Comparison of ENCODE assay signal across 1 cellular context in the genomic region with DNA sequence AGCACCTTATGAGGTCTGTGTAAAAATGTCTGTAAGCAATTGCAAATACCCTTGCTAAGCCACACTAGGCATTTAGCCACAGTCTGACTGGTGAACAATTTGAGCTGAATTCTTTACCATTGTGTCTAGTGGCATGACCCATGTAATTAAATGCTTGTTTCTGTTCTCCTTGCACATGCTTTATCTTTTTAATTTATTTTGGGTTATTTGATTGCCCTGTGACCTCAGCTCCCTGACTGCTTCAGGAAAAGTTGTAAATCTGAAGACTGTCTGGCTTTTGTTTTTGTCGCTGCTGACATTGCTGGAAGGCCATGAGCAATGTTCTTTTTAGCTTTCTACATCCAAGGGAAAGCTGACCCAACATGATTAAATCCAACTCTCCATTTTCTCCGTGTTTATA.
TF ChIP-seq lines count a peak whose summit lies in the region.

No MANE protein-coding gene starts in this region.

TF ChIP-seq in SK-N-SH treated with all-trans-retinoic acid at 6 μM for 48 hours, 23 proteins besides CTCF, POLR2A, EP300 and RAD21 (continued from another document):
- TF ChIP-seq, protein P1, sequence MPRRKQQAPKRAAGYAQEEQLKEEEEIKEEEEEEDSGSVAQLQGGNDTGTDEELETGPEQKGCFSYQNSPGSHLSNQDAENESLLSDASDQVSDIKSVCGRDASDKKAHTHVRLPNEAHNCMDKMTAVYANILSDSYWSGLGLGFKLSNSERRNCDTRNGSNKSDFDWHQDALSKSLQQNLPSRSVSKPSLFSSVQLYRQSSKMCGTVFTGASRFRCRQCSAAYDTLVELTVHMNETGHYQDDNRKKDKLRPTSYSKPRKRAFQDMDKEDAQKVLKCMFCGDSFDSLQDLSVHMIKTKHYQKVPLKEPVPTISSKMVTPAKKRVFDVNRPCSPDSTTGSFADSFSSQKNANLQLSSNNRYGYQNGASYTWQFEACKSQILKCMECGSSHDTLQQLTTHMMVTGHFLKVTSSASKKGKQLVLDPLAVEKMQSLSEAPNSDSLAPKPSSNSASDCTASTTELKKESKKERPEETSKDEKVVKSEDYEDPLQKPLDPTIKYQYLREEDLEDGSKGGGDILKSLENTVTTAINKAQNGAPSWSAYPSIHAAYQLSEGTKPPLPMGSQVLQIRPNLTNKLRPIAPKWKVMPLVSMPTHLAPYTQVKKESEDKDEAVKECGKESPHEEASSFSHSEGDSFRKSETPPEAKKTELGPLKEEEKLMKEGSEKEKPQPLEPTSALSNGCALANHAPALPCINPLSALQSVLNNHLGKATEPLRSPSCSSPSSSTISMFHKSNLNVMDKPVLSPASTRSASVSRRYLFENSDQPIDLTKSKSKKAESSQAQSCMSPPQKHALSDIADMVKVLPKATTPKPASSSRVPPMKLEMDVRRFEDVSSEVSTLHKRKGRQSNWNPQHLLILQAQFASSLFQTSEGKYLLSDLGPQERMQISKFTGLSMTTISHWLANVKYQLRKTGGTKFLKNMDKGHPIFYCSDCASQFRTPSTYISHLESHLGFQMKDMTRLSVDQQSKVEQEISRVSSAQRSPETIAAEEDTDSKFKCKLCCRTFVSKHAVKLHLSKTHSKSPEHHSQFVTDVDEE (CRISPR knock-in tag; IDR thresholded peaks at IDR 0.05): peak; percentile 63; the same call in 1 of the 2 replicates
- TF ChIP-seq CSDC2 (CRISPR knock-in tag; IDR thresholded peaks at IDR 0.05): 0 out of 2 replicates have a peak, but pooled peaks have one; percentile 11
- TF ChIP-seq ISL1 (CRISPR knock-in tag; IDR thresholded peaks at IDR 0.05): peak; percentile 57
